ENCODE assay signal across 26 cellular contexts in genomic region chr2:9775351-9775750, GRCh38.
"Had no signal": no experiment of that assay in that cellular context is flagged by ENCODE, and none has a peak within 500 bp of the region (broad histone marks: within the 10 kb centered on the region; RNA-seq: fewer than 3 reads in every experiment).

No MANE protein-coding gene starts in this region.

- H3K4me3 Mint-ChIP-seq: memory B cell; naive thymus-derived CD8-positive, alpha-beta T cell; nephron; neural crest cell; stimulated activated effector memory CD8-positive, alpha-beta T cell treated with anti-CD3 and anti-CD28 coated beads, Interleukin-12 subunit alpha, Interleukin-12 subunit beta, amount 100 ng/mL, for 72 hours; stimulated activated naive CD8-positive, alpha-beta T cell treated with anti-CD3 and anti-CD28 coated beads, Interleukin-15, Interleukin-2, amounts not matched to agents 100 ng/mL and 50 ng/mL, for 24 hours had no signal

- H3K27me3 Mint-ChIP-seq: naive thymus-derived CD8-positive, alpha-beta T cell; stimulated activated naive CD8-positive, alpha-beta T cell treated with anti-CD3 and anti-CD28 coated beads, Interleukin-15, Interleukin-2, amounts not matched to agents 100 ng/mL and 50 ng/mL, for 24 hours had no signal

- DNase-seq: heart right ventricle; islet precursor cell; kidney glomerular epithelial cell; left colon; left lung; naive thymus-derived CD8-positive, alpha-beta T cell; retina; stimulated activated CD4-positive, alpha-beta T cell treated with anti-CD3 and anti-CD28 coated beads, Interleukin-4, amount 100 ng/mL, for 24 hours; stimulated activated naive CD4-positive, alpha-beta T cell; trophoblast cell had no signal

- ATAC-seq: heart right ventricle; left colon; left lung; naive thymus-derived CD8-positive, alpha-beta T cell; pancreas; right cardiac atrium; sciatic nerve; stimulated activated effector memory CD8-positive, alpha-beta T cell treated with anti-CD3 and anti-CD28 coated beads, Interleukin-12 subunit alpha, Interleukin-12 subunit beta, amount 100 ng/mL, for 72 hours; upper lobe of right lung had no signal

- H3K4me3 ChIP-seq: heart right ventricle, hepatocyte, left lung, pancreas, prostate gland, skin epidermis, suprapubic skin, thoracic aorta, tibial artery, upper lobe of right lung had no signal

- H3K4me1 ChIP-seq: pancreas, prostate gland had no signal

- H3K36me3 Mint-ChIP-seq: memory B cell; naive thymus-derived CD8-positive, alpha-beta T cell; stimulated activated effector memory CD8-positive, alpha-beta T cell treated with anti-CD3 and anti-CD28 coated beads, Interleukin-12 subunit alpha, Interleukin-12 subunit beta, amount 100 ng/mL, for 72 hours had no signal

- H3K4me2 ChIP-seq: hepatocyte had no signal

- H2AFZ ChIP-seq: hepatocyte had no signal

- H3K27ac Mint-ChIP-seq: memory B cell; nephron; stimulated activated effector memory CD8-positive, alpha-beta T cell treated with anti-CD3 and anti-CD28 coated beads, Interleukin-12 subunit alpha, Interleukin-12 subunit beta, amount 100 ng/mL, for 72 hours; stimulated activated naive CD8-positive, alpha-beta T cell treated with anti-CD3 and anti-CD28 coated beads, Interleukin-15, Interleukin-2, amounts not matched to agents 100 ng/mL and 50 ng/mL, for 24 hours had no signal

- H3K36me3 ChIP-seq: heart right ventricle, left lung, pancreas, prostate gland, suprapubic skin, thoracic aorta, tibial artery, upper lobe of right lung had no signal

- FAIRE-seq: pancreas, urothelium cell line had no signal

- H3K27ac ChIP-seq: hepatocyte, left lung, pancreas, prostate gland, skin epidermis, suprapubic skin, thoracic aorta, tibial artery had no signal

- H3K9me3 ChIP-seq: heart right ventricle, left lung, pancreas, prostate gland, suprapubic skin, thoracic aorta, tibial artery, upper lobe of right lung had no signal

- H3K9me3 Mint-ChIP-seq: memory B cell; naive thymus-derived CD8-positive, alpha-beta T cell; stimulated activated effector memory CD8-positive, alpha-beta T cell treated with anti-CD3 and anti-CD28 coated beads, Interleukin-12 subunit alpha, Interleukin-12 subunit beta, amount 100 ng/mL, for 72 hours; stimulated activated naive CD8-positive, alpha-beta T cell treated with anti-CD3 and anti-CD28 coated beads, Interleukin-15, Interleukin-2, amounts not matched to agents 100 ng/mL and 50 ng/mL, for 24 hours had no signal

- H3K27me3 ChIP-seq: heart right ventricle, hepatocyte, left lung, pancreas, suprapubic skin, tibial artery, upper lobe of right lung had no signal
